ENCODE assay signal across 13 cellular contexts in the genomic region with DNA sequence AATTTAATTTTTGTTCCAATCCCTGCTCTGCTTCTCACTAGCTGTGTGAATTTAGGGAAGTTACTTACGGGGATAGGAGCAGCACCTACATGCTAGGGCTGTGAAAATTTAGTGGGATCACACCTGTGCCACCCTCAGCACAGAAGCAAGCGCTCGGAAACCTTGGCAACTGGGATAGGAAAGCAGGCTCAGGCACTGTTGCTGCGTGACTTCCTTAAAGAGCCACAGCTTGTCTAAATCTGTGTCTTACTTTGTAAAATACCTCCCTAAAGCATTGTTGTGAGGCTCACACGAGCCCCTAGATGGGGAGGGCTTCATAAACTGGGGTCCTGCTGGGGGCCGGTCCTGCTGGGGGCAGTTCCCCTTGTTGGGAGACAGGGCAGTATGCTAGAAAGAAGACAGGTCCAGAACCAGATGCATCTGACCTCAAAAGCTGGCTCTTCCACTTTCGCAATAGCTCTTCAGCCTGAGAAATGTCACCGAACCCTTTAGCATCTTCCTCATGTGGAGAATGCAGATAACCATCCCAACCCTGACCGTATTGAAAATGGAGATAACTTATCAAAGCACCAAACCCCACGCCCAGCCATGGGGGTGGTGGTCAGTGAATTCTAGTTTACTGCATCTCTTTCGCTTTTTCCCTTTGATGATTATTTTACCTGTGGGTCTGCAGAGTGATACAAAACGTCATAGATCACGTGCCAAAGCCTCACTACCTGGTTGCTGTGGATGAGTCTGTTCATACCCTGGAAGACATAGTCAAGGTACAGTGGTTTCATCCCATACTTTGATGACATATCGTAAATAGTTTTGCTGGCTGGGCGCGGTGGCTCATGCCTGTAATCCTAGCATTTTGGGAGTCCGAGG. TPM values are rescaled to one million over a fixed set of nuclear protein-coding genes. Genes with fewer than 3 reads are reported as not detected.
"Had no signal": no experiment of that assay in that cellular context is flagged by ENCODE, and none has a peak within 500 bp of the region (broad histone marks: within the 10 kb centered on the region; RNA-seq: fewer than 3 reads in every experiment).

No MANE protein-coding gene starts in this region.

- H3K36me3 Mint-ChIP-seq: activated naive CD8-positive, alpha-beta T cell treated with anti-CD3 and anti-CD28 coated beads, Interleukin-2, amount 10 ng/mL, durations not matched to agents 7 days and 5 days had no signal

- H3K9me3 Mint-ChIP-seq: activated B cell treated with CpG ODN at 0.5 μM for 24 hours; activated naive CD8-positive, alpha-beta T cell treated with anti-CD3 and anti-CD28 coated beads, Interleukin-2, amount 10 ng/mL, durations not matched to agents 7 days and 5 days; activated T-helper 1 cell treated with anti-CD3 and anti-CD28 coated beads, Interleukin-12 subunit alpha, Interleukin-12 subunit beta, Interleukin-2, Interleukin-4 antibody, amounts not matched to agents 30 ng/mL and 10 ng/mL and 1 ng/mL, durations not matched to agents 14 hours and 24 hours and 36 hours; stimulated activated naive CD8-positive, alpha-beta T cell treated with anti-CD3 and anti-CD28 coated beads, Interleukin-15, amount 100 ng/mL, for 72 hours had no signal

- H3K27ac ChIP-seq: epithelial cell of prostate, gastrocnemius medialis, heart right ventricle, lower lobe of right lung, ovary, testis had no signal

- H3K36me3 ChIP-seq: gastrocnemius medialis, heart right ventricle, lower lobe of right lung, ovary had no signal

- H3K4me1 Mint-ChIP-seq: activated B cell treated with CpG ODN at 0.5 μM for 24 hours; activated naive CD8-positive, alpha-beta T cell treated with anti-CD3 and anti-CD28 coated beads, Interleukin-2, amount 10 ng/mL, durations not matched to agents 7 days and 5 days; stimulated activated naive CD8-positive, alpha-beta T cell treated with anti-CD3 and anti-CD28 coated beads, Interleukin-15, amount 100 ng/mL, for 72 hours had no signal

- H3K27me3 Mint-ChIP-seq: activated naive CD8-positive, alpha-beta T cell treated with anti-CD3 and anti-CD28 coated beads, Interleukin-2, amount 10 ng/mL, durations not matched to agents 7 days and 5 days; stimulated activated naive CD8-positive, alpha-beta T cell treated with anti-CD3 and anti-CD28 coated beads, Interleukin-15, amount 100 ng/mL, for 72 hours had no signal

- H3K27me3 ChIP-seq: gastrocnemius medialis, ovary, testis had no signal

- H3K27ac Mint-ChIP-seq: activated B cell treated with CpG ODN at 0.5 μM for 24 hours; activated naive CD8-positive, alpha-beta T cell treated with anti-CD3 and anti-CD28 coated beads, Interleukin-2, amount 10 ng/mL, durations not matched to agents 7 days and 5 days; activated T-helper 1 cell treated with anti-CD3 and anti-CD28 coated beads, Interleukin-12 subunit alpha, Interleukin-12 subunit beta, Interleukin-2, Interleukin-4 antibody, amounts not matched to agents 30 ng/mL and 10 ng/mL and 1 ng/mL, durations not matched to agents 14 hours and 24 hours and 36 hours had no signal

- DNase-seq: activated B cell treated with CpG ODN at 0.5 μM for 24 hours; activated CD4-positive, alpha-beta T cell treated with anti-CD3 and anti-CD28 coated beads for 48 hours; activated naive CD8-positive, alpha-beta T cell treated with anti-CD3 and anti-CD28 coated beads, Interleukin-2, amount 10 ng/mL, durations not matched to agents 7 days and 5 days; gastrocnemius medialis; heart right ventricle; lower lobe of right lung; ovary; stimulated activated CD4-positive, alpha-beta T cell treated with anti-CD3 and anti-CD28 coated beads, Interleukin-1b, Interleukin-23, amount 100 ng/mL, for 48 hours; stimulated activated naive CD8-positive, alpha-beta T cell treated with anti-CD3 and anti-CD28 coated beads, Interleukin-15, amount 100 ng/mL, for 72 hours; testis had no signal

- ATAC-seq: gastrocnemius medialis; heart right ventricle; lower lobe of right lung; stimulated activated naive CD8-positive, alpha-beta T cell treated with anti-CD3 and anti-CD28 coated beads, Interleukin-15, amount 100 ng/mL, for 72 hours had no signal

- H3K4me1 ChIP-seq: gastrocnemius medialis, lower lobe of right lung, testis had no signal

- H3K4me3 ChIP-seq: gastrocnemius medialis, heart right ventricle, lower lobe of right lung, ovary, testis had no signal

- H3K9me3 ChIP-seq: gastrocnemius medialis, heart right ventricle, lower lobe of right lung, ovary, testis had no signal

- H3K4me3 Mint-ChIP-seq: activated B cell treated with CpG ODN at 0.5 μM for 24 hours; activated naive CD8-positive, alpha-beta T cell treated with anti-CD3 and anti-CD28 coated beads, Interleukin-2, amount 10 ng/mL, durations not matched to agents 7 days and 5 days; activated T-helper 1 cell treated with anti-CD3 and anti-CD28 coated beads, Interleukin-12 subunit alpha, Interleukin-12 subunit beta, Interleukin-2, Interleukin-4 antibody, amounts not matched to agents 30 ng/mL and 10 ng/mL and 1 ng/mL, durations not matched to agents 14 hours and 24 hours and 36 hours; stimulated activated naive CD8-positive, alpha-beta T cell treated with anti-CD3 and anti-CD28 coated beads, Interleukin-15, amount 100 ng/mL, for 72 hours had no signal

RNA-seq across cellular contexts. Expression of gene AK7, which starts 54.1 kb away (rescaled TPM):
- total RNA-seq: T-helper 1 cell treated with Interleukin-12 subunit alpha and Interleukin-12 subunit beta and Interleukin-4 antibody, amounts not matched to agents 30 ng/mL and 1 ng/mL, for 36 hours had no signal
